9 cellular contexts compared by ENCODE assay signal in genomic region chr11:65014961-65015227, GRCh38. TPM values are rescaled to one million over a fixed set of nuclear protein-coding genes. Genes with fewer than 3 reads are reported as not detected.
DNase-seq lines count a peak whose midpoint lies in the region; ATAC-seq and TF ChIP-seq lines count a peak whose summit lies in the region.
"Not testable (repeated sequence)": the region's sequence is repeated elsewhere in the genome, so short reads cannot be mapped to it uniquely, and the experiment has no call there.
"Had no signal": no experiment of that assay in that cellular context is flagged by ENCODE, and none has a peak within 500 bp of the region (broad histone marks: within the 10 kb centered on the region; RNA-seq: fewer than 3 reads in every experiment).

No MANE protein-coding gene starts in this region.

- not testable (repeated sequence) for H3K36me3 ChIP-seq in ACC112 (ENCODE audit: insufficient read depth, low read length); HCT116 (ENCODE audit: control insufficient read depth in 1 of 2, insufficient read depth in 2 of 2, low read length in 2 of 2); SK-N-MC (ENCODE audit: insufficient read depth, low read length); iPS-15b (ENCODE audit: control insufficient read depth, insufficient read depth, low read length)
- peaks cover 13% of the 10 kb centered on the region for H3K36me3 ChIP-seq in effector memory CD4-positive, alpha-beta T cell (ENCODE audit: control insufficient read depth, insufficient read depth, low read length)

- CTCF ChIA-PET in HCT116 (lab: Charles Lee), result interaction anchor here (1.0 to 3.0 kb wide), 18 partner anchors 9 to 171 kb away, joined by 3 to 21 read pairs (median 4); partner anchors contain the start of genes BATF2, SAC3D1 and ZNHIT2

- H3K4me3 ChIP-seq in ACC112 (ENCODE audit: low read depth, low read length) (peak overlapping the region; percentile 97), HCT116 (replicated peaks in 1 of 2; ENCODE audit: low read depth in 1 of 2, low read length in 2 of 2) (peak overlapping the region; percentile 71 to 75), SK-N-MC (peak overlapping the region; percentile 89), iPS-15b (ENCODE audit: low read depth, low read length) (peak overlapping the region; percentile 84)
- H3K4me3 ChIP-seq in effector memory CD4-positive, alpha-beta T cell (ENCODE audit: insufficient read depth, low read depth, low read length, poor library complexity, severe bottlenecking), result peak overlapping the region; percentile 78

- H2AFZ ChIP-seq in ACC112 (ENCODE audit: low read length, unreplicated experiment), result peak overlapping the region; percentile 99
- not testable (repeated sequence) for H2AFZ ChIP-seq in HCT116 (ENCODE audit: low read depth, low read length, poor library complexity, severe bottlenecking)

- H3K4me2 ChIP-seq in HCT116 (ENCODE audit: low read length), result peak overlapping the region; percentile 91

- not testable (repeated sequence) for H4K20me1 ChIP-seq in HCT116 (ENCODE audit: insufficient read depth)

- not testable (repeated sequence) for H3K9me3 Mint-ChIP-seq in activated naive CD8-positive, alpha-beta T cell (ENCODE audit: low read depth); natural killer cell treated with Interleukin-12 subunit alpha and Interleukin-12 subunit beta and Interleukin-15 and Interleukin-18, amount 100 ng/mL, for 72 hours; stimulated activated memory B cell treated with anti-CD40 and anti-IgM and Interleukin-4, amounts not matched to agents 10 μg/mL and 1 μg/mL and 100 μg/mL, for 72 hours

- H3K4me3 Mint-ChIP-seq in activated naive CD8-positive, alpha-beta T cell, result peak overlapping the region; percentile 91
- peak overlapping the region; percentile 83 for H3K4me3 Mint-ChIP-seq in natural killer cell treated with Interleukin-12 subunit alpha and Interleukin-12 subunit beta and Interleukin-15 and Interleukin-18, amount 100 ng/mL, for 72 hours
- peak overlapping the region; percentile 82 for H3K4me3 Mint-ChIP-seq in stimulated activated memory B cell treated with anti-CD40 and anti-IgM and Interleukin-4, amounts not matched to agents 10 μg/mL and 1 μg/mL and 100 μg/mL, for 72 hours

- not testable (repeated sequence) for TF ChIP-seq POLR2A in HCT116 (IDR thresholded peaks at IDR 0.05; ENCODE audit: borderline replicate concordance, extremely low read depth, insufficient read depth, insufficient read length)

- peak overlapping the region; percentile 80 for H3K9ac ChIP-seq in HCT116 (ENCODE audit: low read length)
- H3K9ac ChIP-seq in SK-N-MC (ENCODE audit: insufficient read length), result peak overlapping the region; percentile 85
- not testable (repeated sequence) for H3K9ac ChIP-seq in iPS-15b (ENCODE audit: low read depth, low read length)

- H3K4me1 ChIP-seq in ACC112 (ENCODE audit: control insufficient read depth, insufficient read depth, low read length, unreplicated experiment); effector memory CD4-positive, alpha-beta T cell (ENCODE audit: control insufficient read depth, insufficient read depth, low read length, poor library complexity, severe bottlenecking); iPS-15b (ENCODE audit: control insufficient read depth, insufficient read depth, low read length): not testable (repeated sequence)
- H3K4me1 ChIP-seq in HCT116 (ENCODE audit: control insufficient read depth in 1 of 2, insufficient read depth in 2 of 2, low read length in 2 of 2), result peaks cover 15 to 34% of the 10 kb centered on the region in 2 experiments

- H3K9me2 ChIP-seq in HCT116 (ENCODE audit: insufficient read depth), result not testable (repeated sequence)

- DNase-seq in HCT116 (ENCODE audit: low read depth, low spot score); SK-N-MC (ENCODE audit: low read depth, low spot score); effector memory CD4-positive, alpha-beta T cell; natural killer cell treated with Interleukin-12 subunit alpha and Interleukin-12 subunit beta and Interleukin-15 and Interleukin-18, amount 100 ng/mL, for 72 hours (ENCODE audit: low spot score): not testable (repeated sequence)

- POLR2A ChIA-PET in HCT116 (lab: Charles Lee), result interaction anchor here (1.2 to 2.0 kb wide), 3 partner anchors 13 to 97 kb away, joined by 4 to 9 read pairs (median 4); partner anchors contain the start of genes BATF2 and TM7SF2

- H3K27ac Mint-ChIP-seq in activated naive CD8-positive, alpha-beta T cell, result peak overlapping the region; percentile 94
- H3K27ac Mint-ChIP-seq in natural killer cell treated with Interleukin-12 subunit alpha and Interleukin-12 subunit beta and Interleukin-15 and Interleukin-18, amount 100 ng/mL, for 72 hours, result peak overlapping the region; percentile 60 to 85
- peak overlapping the region; percentile 97 for H3K27ac Mint-ChIP-seq in stimulated activated memory B cell treated with anti-CD40 and anti-IgM and Interleukin-4, amounts not matched to agents 10 μg/mL and 1 μg/mL and 100 μg/mL, for 72 hours

- not testable (repeated sequence) for H3K9me3 ChIP-seq in HCT116 (ENCODE audit: control insufficient read depth in 1 of 2, insufficient read depth in 1 of 2, low read depth in 1 of 2, low read length in 2 of 2); SK-N-MC (ENCODE audit: low read depth, low read length); effector memory CD4-positive, alpha-beta T cell (ENCODE audit: control insufficient read depth, low read length); iPS-15b (ENCODE audit: control insufficient read depth, insufficient read depth, low read length)

- not testable (repeated sequence) for TF ChIP-seq RAD21 in HCT116 (IDR thresholded peaks at IDR 0.05; ENCODE audit: low read depth)

- H3K4me1 Mint-ChIP-seq in activated naive CD8-positive, alpha-beta T cell (ENCODE audit: low read depth), result peaks cover 27% of the 10 kb centered on the region
- H3K4me1 Mint-ChIP-seq in natural killer cell treated with Interleukin-12 subunit alpha and Interleukin-12 subunit beta and Interleukin-15 and Interleukin-18, amount 100 ng/mL, for 72 hours (ENCODE audit: low read depth in 2 of 2), result peaks cover 22 to 26% of the 10 kb centered on the region in 2 donors
- H3K4me1 Mint-ChIP-seq in stimulated activated memory B cell treated with anti-CD40 and anti-IgM and Interleukin-4, amounts not matched to agents 10 μg/mL and 1 μg/mL and 100 μg/mL, for 72 hours, result peaks cover 37% of the 10 kb centered on the region

- not testable (repeated sequence) for H3K27me3 ChIP-seq in ACC112 (ENCODE audit: insufficient read depth, low read length); HCT116 (ENCODE audit: insufficient read depth, low read length); effector memory CD4-positive, alpha-beta T cell (replicated peaks; ENCODE audit: control insufficient read depth, insufficient read depth, low read length, poor library complexity, severe bottlenecking); iPS-15b (ENCODE audit: control insufficient read depth, insufficient read depth, low read length)

- ATAC-seq in HCT116; natural killer cell treated with Interleukin-12 subunit alpha and Interleukin-12 subunit beta and Interleukin-15 and Interleukin-18, amount 100 ng/mL, for 72 hours; stimulated activated memory B cell treated with anti-CD40 and anti-IgM and Interleukin-4, amounts not matched to agents 10 μg/mL and 1 μg/mL and 100 μg/mL, for 72 hours: not testable (repeated sequence)

- intact Hi-C loops in HCT116 (cut with micrococcal nuclease), result loop anchor here (1.0 to 10.0 kb wide), 7 partner anchors 12 to 240 kb away; partner anchors contain the start of genes SNX15, VPS51 and ZNHIT2

- not testable (repeated sequence) for H3K27me3 Mint-ChIP-seq in activated naive CD8-positive, alpha-beta T cell; natural killer cell treated with Interleukin-12 subunit alpha and Interleukin-12 subunit beta and Interleukin-15 and Interleukin-18, amount 100 ng/mL, for 72 hours; stimulated activated memory B cell treated with anti-CD40 and anti-IgM and Interleukin-4, amounts not matched to agents 10 μg/mL and 1 μg/mL and 100 μg/mL, for 72 hours

- not testable (repeated sequence) for H3K36me3 Mint-ChIP-seq in activated naive CD8-positive, alpha-beta T cell; natural killer cell treated with Interleukin-12 subunit alpha and Interleukin-12 subunit beta and Interleukin-15 and Interleukin-18, amount 100 ng/mL, for 72 hours
- H3K36me3 Mint-ChIP-seq in stimulated activated memory B cell treated with anti-CD40 and anti-IgM and Interleukin-4, amounts not matched to agents 10 μg/mL and 1 μg/mL and 100 μg/mL, for 72 hours, result peaks cover 28% of the 10 kb centered on the region

- TF ChIP-seq CTCF in HCT116 (IDR thresholded peaks at IDR 0.05 in 2 of 3, conservative IDR thresholded peaks at IDR 0.05 in 1 of 3; ENCODE audit: borderline replicate concordance in 1 of 3, insufficient read depth in 1 of 3, low read depth in 2 of 3, low read length in 2 of 3), result not testable (repeated sequence)

- not testable (repeated sequence) for H3K79me2 ChIP-seq in ACC112 (ENCODE audit: control insufficient read depth, insufficient read depth, low read length, unreplicated experiment); HCT116 (ENCODE audit: insufficient read depth, low read length)

- RAD21 ChIA-PET in HCT116 (lab: Charles Lee; ENCODE audit: low non-redundant PET in 1 of 2, low total read pairs in 2 of 2, uncharacterized antibody in 2 of 2, unreplicated experiment in 2 of 2), result not testable (repeated sequence)

- not testable (repeated sequence) for BruUV-seq in HCT116 (replicated peaks; lab: Mats Ljungman, UMichigan)

- not testable (repeated sequence) for H3K27ac ChIP-seq in ACC112 (ENCODE audit: low read depth, low read length)
- H3K27ac ChIP-seq in HCT116 (ENCODE audit: low read depth, low read length) (peak overlapping the region; percentile 87), SK-N-MC (peak overlapping the region; percentile 50; the same call in 1 of the 2 replicates)
- peak overlapping the region; percentile 90 for H3K27ac ChIP-seq in effector memory CD4-positive, alpha-beta T cell (ENCODE audit: insufficient read depth, low read length, poor library complexity, severe bottlenecking)

RNA-seq across cellular contexts. Expression of gene ARL2, which starts 0.9 kb away (rescaled TPM):
- total RNA-seq in HCT116 (2021; ENCODE audit: unreplicated experiment), result 68.7 TPM
- polyA plus RNA-seq in HCT116 (2012), result 109 and 119 TPM in 2 replicates
- 10 to 100 TPM; 29.4 to 50.5 TPM for total RNA-seq in natural killer cell treated with Interleukin-12 subunit alpha and Interleukin-12 subunit beta and Interleukin-15 and Interleukin-18, amount 100 ng/mL, for 72 hours

RNA-seq across cellular contexts. Expression of gene SNX15, which starts 12.3 kb away (rescaled TPM):
- total RNA-seq in HCT116 (2021; ENCODE audit: unreplicated experiment), result 16.8 TPM
- polyA plus RNA-seq in HCT116 (2012), result 14.1 and 16.9 TPM in 2 replicates
- 10 to 100 TPM; 14.1 to 28.2 TPM for total RNA-seq in natural killer cell treated with Interleukin-12 subunit alpha and Interleukin-12 subunit beta and Interleukin-15 and Interleukin-18, amount 100 ng/mL, for 72 hours

RNA-seq across cellular contexts. Expression of gene BATF2, which starts 18.1 kb away (rescaled TPM):
- total RNA-seq in HCT116 (2021; ENCODE audit: unreplicated experiment), result 2.1 TPM
- 1.9 and 2.3 TPM in 2 replicates for polyA plus RNA-seq in HCT116 (2012)
- not detected for total RNA-seq in natural killer cell treated with Interleukin-12 subunit alpha and Interleukin-12 subunit beta and Interleukin-15 and Interleukin-18, amount 100 ng/mL, for 72 hours

RNA-seq across cellular contexts. Expression of gene SAC3D1, which starts 26.1 kb away (rescaled TPM):
- total RNA-seq in HCT116 (2021; ENCODE audit: unreplicated experiment), result 36.9 TPM
- polyA plus RNA-seq in HCT116 (2012), result 24.1 and 25.5 TPM in 2 replicates
- 10 to 100 TPM in 1 of 2 donors, 1 to 10 TPM in 1; 7.6 to 18.5 TPM for total RNA-seq in natural killer cell treated with Interleukin-12 subunit alpha and Interleukin-12 subunit beta and Interleukin-15 and Interleukin-18, amount 100 ng/mL, for 72 hours

RNA-seq across cellular contexts. Expression of gene MAJIN, which starts 43.0 kb away (rescaled TPM):
- total RNA-seq in HCT116 (2021; ENCODE audit: unreplicated experiment), result not detected
- not detected in 2 replicates for polyA plus RNA-seq in HCT116 (2012)
- total RNA-seq in natural killer cell treated with Interleukin-12 subunit alpha and Interleukin-12 subunit beta and Interleukin-15 and Interleukin-18, amount 100 ng/mL, for 72 hours, result not detected
- total RNA-seq: RPMI7951 had no signal
